ENCODE assay signal across 1 cellular context in genomic region chr13:110615322-110616102, GRCh38.
TF ChIP-seq lines count a peak whose summit lies in the region.

TSS of gene NAXD (plus strand) at chr13:110615545. CDS start at chr13:110615602, 57 bp downstream.

TF ChIP-seq in HepG2, 621 proteins besides CTCF, POLR2A, EP300 and RAD21 (continued from another document and continues in another):
- TF ChIP-seq CAMTA2 (CRISPR knock-in tag; IDR thresholded peaks at IDR 0.05; ENCODE audit: borderline replicate concordance) (no peak), ZBTB4 (CRISPR knock-in tag; IDR thresholded peaks at IDR 0.05; ENCODE audit: borderline replicate concordance) (no peak), MATR3 (CRISPR knock-in tag; IDR thresholded peaks at IDR 0.05) (no peak), ZNF577 (CRISPR knock-in tag; IDR thresholded peaks at IDR 0.05; ENCODE audit: borderline replicate concordance, low read depth) (no peak), SYNCRIP (IDR thresholded peaks at IDR 0.05; ENCODE audit: insufficient read depth, low read depth, low read length) (no peak), CCAR2 (optimal IDR thresholded peaks at IDR 0.05; ENCODE audit: low read depth, low read length) (no peak), ZNF430 (CRISPR knock-in tag; IDR thresholded peaks at IDR 0.05) (no peak), KDM2A (CRISPR knock-in tag; IDR thresholded peaks at IDR 0.05; ENCODE audit: borderline replicate concordance, low read depth) (peak; percentile 73; the same call in 1 of the 2 replicates), TFAP4 (IDR thresholded peaks at IDR 0.05; ENCODE audit: borderline replicate concordance, low read depth) (peak; percentile 56; the same call in 1 of the 2 replicates), XBP1 (CRISPR knock-in tag; IDR thresholded peaks at IDR 0.05) (no peak; the same call in 1 of the 2 replicates), PRMT3 (CRISPR knock-in tag; IDR thresholded peaks at IDR 0.05; ENCODE audit: borderline replicate concordance, low read depth) (no peak), MNT (IDR thresholded peaks at IDR 0.05) (peak; percentile 29; the same call in 1 of the 2 replicates), HNRNPL (IDR thresholded peaks at IDR 0.05; ENCODE audit: low read depth, low read length) (no peak), SUZ12 (IDR thresholded peaks at IDR 0.05; ENCODE audit: low read depth, low read length) (peak; percentile 42; the same call in 1 of the 2 replicates), MLX (CRISPR knock-in tag; IDR thresholded peaks at IDR 0.05) (no peak), ZFP36 (IDR thresholded peaks at IDR 0.05; ENCODE audit: borderline replicate concordance, low read depth, low read length, partially characterized antibody) (no peak), ZC3H13 (CRISPR knock-in tag; IDR thresholded peaks at IDR 0.05) (no peak), SIN3B (IDR thresholded peaks at IDR 0.05; ENCODE audit: low read length) (no peak), ZNF691 (CRISPR knock-in tag; IDR thresholded peaks at IDR 0.05; ENCODE audit: borderline replicate concordance, low read depth) (0 out of 2 replicates have a peak, but pooled peaks have one; percentile 9), ARNT (IDR thresholded peaks at IDR 0.05) (no peak), ZNF609 (CRISPR knock-in tag; IDR thresholded peaks at IDR 0.05; ENCODE audit: borderline replicate concordance) (no peak), THRA (CRISPR knock-in tag; IDR thresholded peaks at IDR 0.05; ENCODE audit: borderline replicate concordance) (0 out of 2 replicates have a peak, but pooled peaks have one; percentile 21), BATF2 (CRISPR knock-in tag; IDR thresholded peaks at IDR 0.05) (no peak), ZNF678 (CRISPR knock-in tag; IDR thresholded peaks at IDR 0.05) (no peak), ZNF432 (CRISPR knock-in tag; IDR thresholded peaks at IDR 0.05; ENCODE audit: borderline replicate concordance) (no peak), ZNF7 (CRISPR knock-in tag; IDR thresholded peaks at IDR 0.05) (no peak), ATF2 (CRISPR knock-in tag; IDR thresholded peaks at IDR 0.05) (peak; percentile 78), ZNF235 (CRISPR knock-in tag; IDR thresholded peaks at IDR 0.05; ENCODE audit: borderline replicate concordance) (no peak), ZKSCAN5 (CRISPR knock-in tag; IDR thresholded peaks at IDR 0.05) (no peak), ZNF251 (CRISPR knock-in tag; IDR thresholded peaks at IDR 0.05) (no peak), ARID5B (CRISPR knock-in tag; IDR thresholded peaks at IDR 0.05) (peak; percentile 48)
